In the genomic region with DNA sequence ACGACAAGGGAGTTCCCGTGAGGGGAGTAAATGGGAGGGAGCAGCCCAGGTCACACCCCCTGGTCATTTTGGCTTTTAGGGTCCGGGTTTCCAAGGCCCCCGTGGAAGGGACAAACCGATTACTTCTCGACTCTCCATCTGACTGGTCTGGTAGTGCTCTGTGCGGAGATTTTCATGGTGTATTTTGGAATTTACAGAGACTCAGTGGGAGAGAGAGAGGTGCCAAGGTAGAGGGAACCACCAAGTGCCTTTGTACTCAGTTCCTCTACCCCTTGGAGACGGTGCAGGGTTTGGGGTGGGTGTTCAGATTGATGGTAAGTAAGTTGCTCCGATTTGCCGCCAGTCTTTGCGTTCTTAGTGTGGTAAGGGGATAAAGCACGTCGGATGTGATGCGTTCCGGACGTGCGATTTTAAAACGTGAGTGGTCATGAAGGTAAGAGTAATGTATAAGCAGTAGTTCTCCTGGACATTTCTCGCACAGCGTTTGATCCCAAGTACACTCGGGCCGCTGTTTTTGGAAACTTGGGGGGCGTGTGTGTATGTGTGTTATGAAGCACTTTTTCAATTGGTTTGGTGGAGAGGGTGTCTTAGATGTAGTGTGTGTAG, we compare ENCODE assay signal across 8 cellular contexts. TPM values are rescaled to one million over a fixed set of nuclear protein-coding genes. Genes with fewer than 3 reads are reported as not detected.
DNase-seq lines count a peak whose midpoint lies in the region; ATAC-seq and TF ChIP-seq lines count a peak whose summit lies in the region.

No MANE protein-coding gene starts in this region.

- peak overlapping the region; percentile 91 for H3K4me3 Mint-ChIP-seq in activated CD8-positive, alpha-beta T cell treated with anti-CD3 and anti-CD28 coated beads for 36 hours
- peak overlapping the region; percentile 91 to 100 (median 99) for H3K4me3 Mint-ChIP-seq in naive thymus-derived CD8-positive, alpha-beta T cell

- H3K9me3 Mint-ChIP-seq in activated CD8-positive, alpha-beta T cell treated with anti-CD3 and anti-CD28 coated beads for 36 hours, result no peaks in the 10 kb centered on the region
- H3K9me3 Mint-ChIP-seq in naive thymus-derived CD8-positive, alpha-beta T cell, result no peaks in the 10 kb centered on the region

- H2AFZ ChIP-seq in GM23248, result peak overlapping the region; percentile 70

- ATAC-seq in activated CD8-positive, alpha-beta T cell treated with anti-CD3 and anti-CD28 coated beads for 36 hours, result no peak
- ATAC-seq in naive thymus-derived CD8-positive, alpha-beta T cell, result peak; percentile 2 to 11

- in situ Hi-C loops in GM23248 (cut with MboI), result no loop called here

- 0 to 1% methylated on average over 21 to 23 of the region's 23 CpGs for WGBS in GM23248 (ENCODE audit: low coverage in 1 of 2, low lambda C conversion rate in 2 of 2, missing lambda C conversion rate in 2 of 2), 2 experiments

- CTCF ChIA-PET in activated CD8-positive, alpha-beta T cell treated with anti-CD3 and anti-CD28 coated beads for 36 hours (lab: Charles Lee), result interaction anchor here (1.1 to 1.5 kb wide), 2 partner anchors 89 to 104 kb away, joined by 3 to 5 read pairs; no protein-coding TSS in a partner anchor

- no peak for TF ChIP-seq POLR2A in NB4 (IDR thresholded peaks at IDR 0.05; ENCODE audit: extremely low read depth, insufficient read length)

- peak overlapping the region; percentile 94 for H3K4me3 ChIP-seq in GM23248
- H3K4me3 ChIP-seq in NB4 (ENCODE audit: low read depth, low read length), result peak overlapping the region; percentile 94

- H3K9me3 ChIP-seq in GM23248 (ENCODE audit: low read depth), result no peaks in the 10 kb centered on the region

- DNase-seq in EL, result peak; percentile 44
- peak; percentile 59 for DNase-seq in GM23248
- peak; percentile 62 for DNase-seq in NB4 (ENCODE audit: low read depth)
- peak; percentile 73 for DNase-seq in activated CD8-positive, alpha-beta T cell treated with anti-CD3 and anti-CD28 coated beads for 36 hours
- DNase-seq in epithelial cell of prostate (ENCODE audit: low read depth, low spot score), result no peak
- DNase-seq in naive thymus-derived CD8-positive, alpha-beta T cell, result peak in 9 of 10 donors; percentile 7 to 82 (median 53)
- DNase-seq in putamen (ENCODE audit: low spot score), result no peak

- H3K79me2 ChIP-seq in GM23248 (ENCODE audit: insufficient read depth), result peaks cover 52% of the 10 kb centered on the region

- H3K27ac ChIP-seq in GM23248, result peak overlapping the region; percentile 89
- H3K27ac ChIP-seq in epithelial cell of prostate, result peak overlapping the region; percentile 86
- H3K27ac ChIP-seq in temporal lobe (ENCODE audit: low read depth, low read length), result peak overlapping the region; percentile 82

- H3K9me2 ChIP-seq in GM23248 (ENCODE audit: insufficient read depth), result no peaks in the 10 kb centered on the region; the same call in 1 of the 2 replicates

- TF ChIP-seq CTCF in NB4 (IDR thresholded peaks at IDR 0.05; ENCODE audit: low read depth, low read length), result no peak
- no peak for TF ChIP-seq CTCF in activated CD8-positive, alpha-beta T cell treated with anti-CD3 and anti-CD28 coated beads for 36 hours (IDR thresholded peaks at IDR 0.05)

- H3K27me3 Mint-ChIP-seq in activated CD8-positive, alpha-beta T cell treated with anti-CD3 and anti-CD28 coated beads for 36 hours, result peaks cover 3% of the 10 kb centered on the region
- peaks cover 0 to 3% (median 0%) of the 10 kb centered on the region in 5 donors for H3K27me3 Mint-ChIP-seq in naive thymus-derived CD8-positive, alpha-beta T cell

- peaks cover 37% of the 10 kb centered on the region for H3K4me1 ChIP-seq in GM23248 (ENCODE audit: insufficient read depth)

- peak overlapping the region; percentile 93 for H3K4me2 ChIP-seq in GM23248 (ENCODE audit: unreplicated experiment)

- H3F3A ChIP-seq in GM23248 (ENCODE audit: insufficient read depth), result peaks cover 21% of the 10 kb centered on the region

- no peaks in the 10 kb centered on the region for H3K27me3 ChIP-seq in GM23248 (replicated peaks; ENCODE audit: insufficient read depth)

- H3K9ac ChIP-seq in GM23248, result peak overlapping the region; percentile 91

- H3K4me1 Mint-ChIP-seq in activated CD8-positive, alpha-beta T cell treated with anti-CD3 and anti-CD28 coated beads for 36 hours (ENCODE audit: low read depth), result peaks cover 42% of the 10 kb centered on the region
- H3K4me1 Mint-ChIP-seq in naive thymus-derived CD8-positive, alpha-beta T cell, result peaks cover 29 to 56% (median 49%) of the 10 kb centered on the region in 4 donors

- no peaks in the 10 kb centered on the region for H3K36me3 ChIP-seq in GM23248 (ENCODE audit: low read depth)

- no peaks in the 10 kb centered on the region; the same call in 1 of the 2 replicates for H4K20me1 ChIP-seq in GM23248 (ENCODE audit: insufficient read depth)

- POLR2A ChIA-PET in activated CD8-positive, alpha-beta T cell treated with anti-CD3 and anti-CD28 coated beads for 36 hours (lab: Charles Lee), result interaction anchor here (0.8 kb wide), 1 partner anchor 15 kb away, joined by 3 read pairs; no protein-coding TSS in a partner anchor
- POLR2A ChIA-PET in naive thymus-derived CD8-positive, alpha-beta T cell (lab: Charles Lee), result interaction anchor here (1.5 to 1.8 kb wide), 3 partner anchors 11 to 1334 kb away, joined by 3 to 9 read pairs (median 5); partner anchors contain the start of genes GAS5, METTL13 and ZBTB37

- intact Hi-C loops in activated CD8-positive, alpha-beta T cell treated with anti-CD3 and anti-CD28 coated beads for 36 hours (cut with micrococcal nuclease), result loop anchor here (10.0 kb wide), 1 partner anchor 191 kb away; no protein-coding TSS in a partner anchor

- H3K36me3 Mint-ChIP-seq in activated CD8-positive, alpha-beta T cell treated with anti-CD3 and anti-CD28 coated beads for 36 hours (ENCODE audit: low read depth), result peaks cover 8% of the 10 kb centered on the region
- no peaks in the 10 kb centered on the region for H3K36me3 Mint-ChIP-seq in naive thymus-derived CD8-positive, alpha-beta T cell

- peak overlapping the region; percentile 100 for H3K27ac Mint-ChIP-seq in activated CD8-positive, alpha-beta T cell treated with anti-CD3 and anti-CD28 coated beads for 36 hours
- peak overlapping the region; percentile 95 to 100 (median 100) for H3K27ac Mint-ChIP-seq in naive thymus-derived CD8-positive, alpha-beta T cell

RNA-seq across cellular contexts. Expression of gene SUCO, which starts 0.7 kb away (rescaled TPM):
- total RNA-seq in GM23248 (2014; rRNA removed; shearing (Covaris generic)), result 21.1 and 24.3 TPM in 2 replicates
- 12.4 and 12.9 TPM in 2 replicates for polyA plus RNA-seq in GM23248 (2016; fragmentation: Nextera tagmentation; extraction: Ambion mirVana)
- total RNA-seq in activated CD8-positive, alpha-beta T cell treated with anti-CD3 and anti-CD28 coated beads for 36 hours, result 10 to 100 TPM; 22.8 TPM
- 10 to 100 TPM; 56.2 to 63.1 TPM for total RNA-seq in naive thymus-derived CD8-positive, alpha-beta T cell
- polyA plus RNA-seq in naive thymus-derived CD8-positive, alpha-beta T cell, result 10 to 100 TPM; 10.3 to 14.6 (median 12.4) TPM
- total RNA-seq in temporal lobe, result 55.6 TPM

Comparison
In these comparisons a context has a peak if more than half of its experiments do, and no peak if none do; other contexts are left out.
1. DNase-seq: peak in EL (single experiment), GM23248 (single experiment), NB4 (single experiment), activated CD8-positive, alpha-beta T cell treated with anti-CD3 and anti-CD28 coated beads for 36 hours (single experiment) and naive thymus-derived CD8-positive, alpha-beta T cell (9 of 10); none in epithelial cell of prostate (single experiment) and putamen (single experiment).
2. Peak in every context shown above with its lines, with median percentiles within 50 percentile points of each other: H3K27ac ChIP-seq.